5 cellular contexts compared by ENCODE assay signal in genomic region chr3:178200316-178200715, GRCh38.
"Had no signal": no experiment of that assay in that cellular context is flagged by ENCODE, and none has a peak within 500 bp of the region (broad histone marks: within the 10 kb centered on the region; RNA-seq: fewer than 3 reads in every experiment).

No MANE protein-coding gene starts in this region.

- H3K9me3 Mint-ChIP-seq: GM23338, H9 had no signal

- DNase-seq: H9, HCEC 1CT, IMR-90 had no signal

- H3K27ac Mint-ChIP-seq: GM23338, H9 had no signal

- H3K4me3 Mint-ChIP-seq: GM23338, H9 had no signal

- ATAC-seq: GM23338, K562 had no signal
